Comparison of ENCODE assay signal across 18 cellular contexts in the genomic region with DNA sequence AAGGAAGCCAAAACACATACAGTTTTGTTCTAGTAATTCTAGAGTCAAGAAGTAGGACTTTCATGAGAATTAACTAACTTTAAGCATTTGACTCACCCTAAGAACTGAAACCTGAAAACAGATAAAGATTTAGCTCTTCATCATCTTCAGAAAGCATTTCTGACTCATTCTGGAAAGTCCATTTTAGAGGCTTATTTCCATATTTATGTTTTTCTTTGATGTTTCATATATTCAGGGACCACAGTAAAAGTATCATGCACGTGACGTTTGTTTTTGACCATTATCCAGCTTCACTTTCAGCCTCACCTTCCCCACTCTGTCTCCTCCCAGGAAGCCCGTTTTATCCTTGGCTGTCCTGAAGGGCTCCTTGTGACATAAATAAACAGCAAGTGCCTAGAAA.
DNase-seq lines count a peak whose midpoint lies in the region; ATAC-seq and TF ChIP-seq lines count a peak whose summit lies in the region.
"Had no signal": no experiment of that assay in that cellular context is flagged by ENCODE, and none has a peak within 500 bp of the region (broad histone marks: within the 10 kb centered on the region; RNA-seq: fewer than 3 reads in every experiment).

No MANE protein-coding gene starts in this region.

- no peaks in the 10 kb centered on the region for H3K4me1 ChIP-seq in trophoblast cell (ENCODE audit: control insufficient read depth in 1 of 2, insufficient read depth in 2 of 2, low read length in 2 of 2)
- H3K4me1 ChIP-seq: body of pancreas, tibial artery had no signal

- no peaks in the 10 kb centered on the region for H3K27me3 ChIP-seq in trophoblast cell (ENCODE audit: insufficient read depth, low read length)
- H3K27me3 ChIP-seq: body of pancreas, tibial artery had no signal

- in situ Hi-C loops in GM13976 (cut with MboI; ENCODE audit: low sequenced_read_pairs, unreplicated experiment) = no loop called here

- H4K8ac ChIP-seq in trophoblast cell (ENCODE audit: low read depth, low read length) = no peak overlapping the region

- no peak overlapping the region for H3K14ac ChIP-seq in trophoblast cell (ENCODE audit: low read length)

- no peak overlapping the region for H4K12ac ChIP-seq in trophoblast cell (ENCODE audit: low read depth, low read length)

- no peak overlapping the region for H3K4me3 ChIP-seq in trophoblast cell (ENCODE audit: low read depth, low read length)
- H3K4me3 ChIP-seq: body of pancreas, GM23248, tibial artery had no signal

- no peaks in the 10 kb centered on the region for H3K36me3 ChIP-seq in trophoblast cell (ENCODE audit: control insufficient read depth in 1 of 2, insufficient read depth in 2 of 2, low read length in 2 of 2)
- H3K36me3 ChIP-seq: tibial artery had no signal

- H2BK12ac ChIP-seq in trophoblast cell (ENCODE audit: low read length) = no peak overlapping the region

- no peaks in the 10 kb centered on the region for H3K79me1 ChIP-seq in trophoblast cell (ENCODE audit: low read length)

- H3K18ac ChIP-seq in trophoblast cell (ENCODE audit: low read length) = no peak overlapping the region

- WGBS in trophoblast cell (ENCODE audit: extremely low coverage, insufficient coverage, insufficient read length) = no CpG with 5 or more reads among the region's 3 CpGs

- no peak overlapping the region for H2BK120ac ChIP-seq in trophoblast cell (ENCODE audit: insufficient read depth, low read length, poor library complexity)

- ATAC-seq in GM18498 (IDR thresholded peaks at IDR 0.05; ENCODE audit: unreplicated experiment) (peak; percentile 84), GM19455 (IDR thresholded peaks at IDR 0.05; ENCODE audit: unreplicated experiment) (peak; percentile 71), HG02759 (IDR thresholded peaks at IDR 0.05; ENCODE audit: unreplicated experiment) (peak; percentile 87), HG03280 (IDR thresholded peaks at IDR 0.05; ENCODE audit: unreplicated experiment) (peak; percentile 88)
- ATAC-seq: body of pancreas had no signal

- H4K91ac ChIP-seq in trophoblast cell (ENCODE audit: low read depth, low read length) = no peak overlapping the region

- no peak overlapping the region for H2AK5ac ChIP-seq in trophoblast cell (ENCODE audit: low read length)

- no peak for TF ChIP-seq CTCF in GM13976 (IDR thresholded peaks at IDR 0.05; ENCODE audit: borderline replicate concordance, control extremely low read depth, extremely low read depth, insufficient read depth, missing control alignments)

- no peak overlapping the region for H3K9ac ChIP-seq in trophoblast cell (ENCODE audit: low read length)
- H3K9ac ChIP-seq: GM23248 had no signal

- intact Hi-C loops in posterior vena cava (cut with DNase I) = no loop called here

- no peaks in the 10 kb centered on the region for H3K79me2 ChIP-seq in trophoblast cell (ENCODE audit: control insufficient read depth, insufficient read depth, low read length, poor library complexity)

- H3K4ac ChIP-seq in trophoblast cell (ENCODE audit: low read depth, low read length) = no peak overlapping the region

- H2BK5ac ChIP-seq in trophoblast cell (ENCODE audit: low read depth, low read length, poor library complexity) = no peak overlapping the region

- no peak overlapping the region for H2AFZ ChIP-seq in trophoblast cell (ENCODE audit: insufficient read depth, low read length, poor library complexity)
- H2AFZ ChIP-seq: GM23248 had no signal

- no peak for DNase-seq in GM13976 (ENCODE audit: low spot score)
- no peak for DNase-seq in trophoblast cell
- DNase-seq in posterior vena cava (ENCODE audit: low spot score) = no peak
- no peak for DNase-seq in NCI-H510A treated with DMSO at 0.1 percent for 48 hours (lab: John Stamatoyannopoulos, UW)
- DNase-seq: 8988T; activated CD4-positive, alpha-beta T cell treated with anti-CD3 and anti-CD28 coated beads, Interleukin-2, amount 50 U/mL, for 4 hours; activated gamma-delta T cell; body of pancreas; effector CD4-positive, alpha-beta T cell; GM23248; mesendoderm; NCI-H1048; NCI-H526 treated with DMSO at 0.1 percent for 48 hours; tibial artery had no signal

- H3K23ac ChIP-seq in trophoblast cell (ENCODE audit: low read length) = no peak overlapping the region

- H3K4me2 ChIP-seq in trophoblast cell (ENCODE audit: low read length) = no peak overlapping the region

- no peak overlapping the region for H3K27ac ChIP-seq in trophoblast cell (ENCODE audit: low read depth, low read length)
- H3K27ac ChIP-seq: body of pancreas, GM23248, tibial artery had no signal

- no peaks in the 10 kb centered on the region for H3K9me3 ChIP-seq in trophoblast cell (ENCODE audit: insufficient read depth, low read depth, low read length)
- H3K9me3 ChIP-seq: body of pancreas, tibial artery had no signal
